Comparison of ENCODE assay signal across 1 cellular context in the genomic region with DNA sequence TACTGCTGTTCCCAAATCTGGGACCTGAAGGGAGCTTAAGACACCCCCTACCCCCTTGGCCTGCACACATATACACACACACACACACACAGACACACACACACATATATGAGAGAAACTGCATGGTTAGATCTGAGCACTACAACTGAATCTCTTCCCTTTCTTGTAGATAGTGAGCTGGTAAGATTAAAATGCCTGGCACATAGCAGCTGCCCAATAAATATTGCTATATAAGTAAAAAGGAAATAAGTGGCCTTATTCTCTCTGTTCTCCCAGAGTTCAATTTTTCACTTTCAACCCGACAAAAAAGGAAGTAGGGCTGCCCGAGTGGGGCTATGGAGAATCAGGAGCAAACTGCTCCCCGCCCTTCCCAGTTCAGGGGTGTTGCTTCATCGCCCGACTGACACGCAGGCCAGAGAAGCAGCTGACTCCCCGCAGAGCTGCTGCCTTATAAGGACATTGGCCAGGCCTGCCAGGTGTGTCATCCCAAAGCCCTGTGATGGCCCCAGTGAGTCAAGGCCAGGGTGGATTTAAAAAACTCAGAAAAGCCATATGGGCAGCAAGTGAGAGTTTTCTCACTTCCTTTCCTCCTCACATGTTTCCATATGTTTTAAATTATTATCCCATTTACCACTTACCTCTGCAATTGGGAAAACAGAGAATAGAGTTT.
TF ChIP-seq lines count a peak whose summit lies in the region.

No MANE protein-coding gene starts in this region.

TF ChIP-seq in H1, 55 proteins besides CTCF, POLR2A, EP300 and RAD21 (continued from another document):
- TF ChIP-seq, protein P1, sequence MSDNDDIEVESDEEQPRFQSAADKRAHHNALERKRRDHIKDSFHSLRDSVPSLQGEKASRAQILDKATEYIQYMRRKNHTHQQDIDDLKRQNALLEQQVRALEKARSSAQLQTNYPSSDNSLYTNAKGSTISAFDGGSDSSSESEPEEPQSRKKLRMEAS (IDR thresholded peaks at IDR 0.05), result peak; percentile 33; the same call in 1 of the 2 replicates
- TF ChIP-seq CBX5 (IDR thresholded peaks at IDR 0.05; ENCODE audit: low read depth, low read length), result no peak
